8 cellular contexts compared by ENCODE assay signal in the genomic region with DNA sequence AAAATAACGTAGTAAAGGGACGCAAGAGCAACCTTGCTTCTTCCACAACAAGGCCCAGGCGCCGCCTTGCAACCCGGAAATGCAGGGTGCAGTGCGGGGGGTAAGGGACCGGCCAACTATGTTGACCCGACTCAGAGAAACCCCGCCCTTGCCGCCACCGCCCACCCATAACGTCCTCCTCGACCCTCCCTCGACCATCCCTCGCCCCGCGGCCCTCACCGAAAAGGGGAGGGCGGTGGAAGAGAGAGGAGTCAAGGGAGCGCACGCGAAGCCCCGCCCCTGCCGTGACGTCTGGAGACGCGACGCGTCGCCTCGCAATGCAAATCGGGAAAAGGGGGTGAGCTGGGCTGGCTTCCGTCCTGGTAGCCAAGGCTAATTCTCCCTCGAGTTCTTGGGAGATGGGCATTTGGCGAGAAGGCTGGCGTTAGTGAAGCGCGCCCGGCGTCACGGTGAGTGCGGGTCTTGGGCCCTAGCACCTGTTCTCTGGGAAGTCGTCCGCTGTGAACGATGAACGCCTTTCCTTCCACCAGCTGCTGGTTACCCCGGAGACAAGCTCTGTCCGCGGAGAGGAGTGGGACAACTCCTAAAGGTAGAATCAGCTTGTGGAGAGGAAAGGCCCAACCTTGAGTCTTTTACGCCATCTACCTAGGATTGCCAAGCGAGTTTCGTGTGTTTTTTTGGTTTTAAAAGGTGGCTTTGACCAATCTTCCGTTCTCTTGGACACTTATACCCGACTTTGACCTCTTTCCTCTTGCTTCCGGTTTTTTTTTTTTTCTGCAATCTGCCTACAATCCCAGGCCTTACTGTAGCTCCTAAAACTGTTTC. TPM values are rescaled to one million over a fixed set of nuclear protein-coding genes. Genes with fewer than 3 reads are reported as not detected.
A peak's percentile ranks its signal among the peaks of the same experiment; 100 is the strongest.
DNase-seq lines count a peak whose midpoint lies in the region; TF ChIP-seq lines count a peak whose summit lies in the region.

Gene USP8 (plus strand): TSS at position 340 of the 825 bp plus-strand sequence. CDS start 14,669 bp downstream, outside the sequence.

- H3K36me3 ChIP-seq in effector memory CD4-positive, alpha-beta T cell (ENCODE audit: control insufficient read depth, insufficient read depth, low read length), result no peaks in the 10 kb centered on the region

- DNase-seq in CMK (ENCODE audit: low read depth) (peak; percentile 86), GM20000 (ENCODE audit: low spot score) (peak; percentile 88), HT-29 (ENCODE audit: low spot score) (peak; percentile 99), NOMO-1 (lab: John Stamatoyannopoulos, UW; ENCODE audit: unreplicated experiment in 2 of 2) (peak; percentile 95 to 97), lung microvascular endothelial cell (ENCODE audit: low read depth in 2 of 2) (peak; percentile 95)
- DNase-seq in effector memory CD4-positive, alpha-beta T cell, result peak; percentile 80 to 87 (median 83)
- DNase-seq in stimulated activated CD4-positive, alpha-beta T cell treated with anti-CD3 and anti-CD28 coated beads, TNF-alpha, amount 100 ng/mL, for 48 hours (ENCODE audit: low read depth in 3 of 3), result peak; percentile 87 to 93 (median 89)

- peaks cover 20% of the 10 kb centered on the region for H3K4me1 ChIP-seq in effector memory CD4-positive, alpha-beta T cell (ENCODE audit: control insufficient read depth, insufficient read depth, low read length, poor library complexity, severe bottlenecking)

- no peaks in the 10 kb centered on the region for H3K9me3 ChIP-seq in effector memory CD4-positive, alpha-beta T cell (ENCODE audit: control insufficient read depth, low read length)

- POLR2A ChIA-PET in activated CD8-positive, alpha-beta memory T cell treated with anti-CD3 and anti-CD28 coated beads for 36 hours (lab: Charles Lee), result interaction anchor here (0.6 to 0.7 kb wide), 5 partner anchors 32 to 81 kb away, joined by 3 to 4 read pairs (median 3); no protein-coding TSS in a partner anchor

- H3K4me3 ChIP-seq in effector memory CD4-positive, alpha-beta T cell (ENCODE audit: insufficient read depth, low read depth, low read length, poor library complexity, severe bottlenecking), result peak within 1 kb of the TSS; percentile 96

- CTCF ChIA-PET in activated CD8-positive, alpha-beta memory T cell treated with anti-CD3 and anti-CD28 coated beads for 36 hours (lab: Charles Lee), result interaction anchor here (0.7 to 1.0 kb wide), 3 partner anchors 52 to 69 kb away, joined by 3 read pairs; partner anchors contain the start of gene GABPB1

- H3K27me3 ChIP-seq in effector memory CD4-positive, alpha-beta T cell (replicated peaks; ENCODE audit: control insufficient read depth, insufficient read depth, low read length, poor library complexity, severe bottlenecking), result no peaks in the 10 kb centered on the region

- peak within 1 kb of the TSS; percentile 90 for H3K27ac ChIP-seq in effector memory CD4-positive, alpha-beta T cell (ENCODE audit: insufficient read depth, low read length, poor library complexity, severe bottlenecking)

- no peak for TF ChIP-seq CTCF in GM20000 (IDR thresholded peaks at IDR 0.05; ENCODE audit: extremely low read depth, missing control alignments)

RNA-seq across cellular contexts. Expression of gene USP8, which starts in this region (rescaled TPM):
- total RNA-seq in HT-29 (2014; rRNA removed; shearing (Covaris generic)), result 23.4 and 25.6 TPM in 2 replicates
- total RNA-seq in activated CD8-positive, alpha-beta memory T cell treated with anti-CD3 and anti-CD28 coated beads for 36 hours, result 10 to 100 TPM; 49.2 to 61.3 TPM
- 27.7 and 37.1 TPM in 2 replicates for total RNA-seq in lung microvascular endothelial cell

Comparison
In these comparisons a context has a peak if more than half of its experiments do, and no peak if none do; other contexts are left out.
1. Peak in every context shown above with its lines: DNase-seq, H3K4me3 ChIP-seq and H3K27ac ChIP-seq.